7 cellular contexts compared by ENCODE assay signal in the genomic region with DNA sequence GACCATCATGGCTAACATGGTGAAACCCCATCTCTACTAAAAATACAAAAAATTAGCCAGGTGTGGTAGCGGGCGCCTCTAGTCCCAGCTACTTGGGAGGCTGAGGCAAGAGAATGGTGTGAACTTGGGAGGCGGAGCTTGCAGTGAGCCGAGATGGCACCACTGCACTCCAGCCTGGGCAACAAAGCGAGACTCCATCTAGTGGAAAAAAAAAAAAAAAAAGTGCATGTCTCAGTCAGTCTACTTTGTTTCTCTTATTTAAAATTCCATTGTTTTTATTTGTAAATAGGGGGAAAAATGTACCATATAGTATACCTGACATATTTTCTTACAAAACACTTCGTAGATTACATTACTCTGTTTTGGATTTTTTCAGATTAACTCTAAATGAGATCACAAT.
DNase-seq lines count a peak whose midpoint lies in the region; ATAC-seq and TF ChIP-seq lines count a peak whose summit lies in the region.
"Not testable (repeated sequence)": the region's sequence is repeated elsewhere in the genome, so short reads cannot be mapped to it uniquely, and the experiment has no call there.

No MANE protein-coding gene starts in this region.

- not testable (repeated sequence) for H3K56ac ChIP-seq in H9 (ENCODE audit: insufficient read length, low read depth, low read length)

- WGBS in H9 (ENCODE audit: extremely low coverage, insufficient read length, low lambda C conversion rate), result no CpG with 5 or more reads among the region's 6 CpGs

- H4K91ac ChIP-seq in H9 (ENCODE audit: insufficient read length, low read depth, low read length), result not testable (repeated sequence)

- TF ChIP-seq CTCF in H9 (conservative IDR thresholded peaks at IDR 0.05) (peak; percentile 18; the same call in 1 of the 3 replicates), OCI-LY3 (IDR thresholded peaks at IDR 0.05; ENCODE audit: low read depth, low read length) (peak; percentile 8; the same call in 1 of the 2 replicates), foreskin keratinocyte (conservative IDR thresholded peaks at IDR 0.05) (peak; percentile 24)

- not testable (repeated sequence) for H3K9ac ChIP-seq in H9 (ENCODE audit: extremely low read depth, insufficient read length, low read length); OCI-LY3 (ENCODE audit: low read length)

- not testable (repeated sequence) for H2BK5ac ChIP-seq in H9 (ENCODE audit: insufficient read length, low read length)

- H2AK5ac ChIP-seq in H9 (ENCODE audit: insufficient read length, low read length), result not testable (repeated sequence)

- H3K4ac ChIP-seq in H9 (ENCODE audit: low read depth, low read length), result not testable (repeated sequence)

- in situ Hi-C loops in Caki2 (cut with HindIII; ENCODE audit: low pct_unique_long_range_greater_than_20kb, low sequenced_read_pairs), result not testable (repeated sequence)

- H3K4me2 ChIP-seq in H9 (ENCODE audit: insufficient read depth, insufficient read length, low read length); OCI-LY3 (ENCODE audit: low read length): not testable (repeated sequence)

- not testable (repeated sequence) for H3K23me2 ChIP-seq in H9 (ENCODE audit: insufficient read length, low read depth, low read length, poor library complexity, severe bottlenecking)

- not testable (repeated sequence) for H4K5ac ChIP-seq in H9 (ENCODE audit: insufficient read length, low read depth, low read length)

- not testable (repeated sequence) for H3K79me2 ChIP-seq in H9 (ENCODE audit: insufficient read depth, low read length); OCI-LY3 (ENCODE audit: low read length)

- not testable (repeated sequence) for H2BK15ac ChIP-seq in H9 (ENCODE audit: low read depth, low read length)

- not testable (repeated sequence) for H3K9me3 ChIP-seq in H9 (ENCODE audit: control insufficient read depth, low read depth, low read length); OCI-LY3 (ENCODE audit: insufficient read depth, low read length)

- not testable (repeated sequence) for H4K8ac ChIP-seq in H9 (replicated peaks; ENCODE audit: insufficient read length, low read depth, low read length)

- not testable (repeated sequence) for H3K18ac ChIP-seq in H9 (ENCODE audit: insufficient read length, low read depth, low read length)

- H3K27me3 ChIP-seq in H9 (ENCODE audit: insufficient read depth, low read length); OCI-LY3 (ENCODE audit: low read depth, low read length); foreskin keratinocyte: not testable (repeated sequence)

- not testable (repeated sequence) for H3K23ac ChIP-seq in H9 (ENCODE audit: insufficient read length, low read depth, low read length)

- H2BK20ac ChIP-seq in H9 (ENCODE audit: low read depth, low read length, poor library complexity, severe bottlenecking), result not testable (repeated sequence)

- H3K9me3 Mint-ChIP-seq in H9, result peaks cover 8 to 12% of the 10 kb centered on the region in 2 experiments; a peak in 4 of 5 replicates

- H3K27ac Mint-ChIP-seq in H9, result not testable (repeated sequence)

- not testable (repeated sequence) for H3K79me1 ChIP-seq in H9 (ENCODE audit: insufficient read depth, low read depth, low read length, poor library complexity, severe bottlenecking)

- H3T11ph ChIP-seq in H9 (ENCODE audit: low read length), result not testable (repeated sequence)

- not testable (repeated sequence) for H3K4me1 Mint-ChIP-seq in H9

- not testable (repeated sequence) for H2BK120ac ChIP-seq in H9 (ENCODE audit: low read depth, low read length, poor library complexity, severe bottlenecking)

- not testable (repeated sequence) for H2BK12ac ChIP-seq in H9 (ENCODE audit: insufficient read length, low read depth, low read length)

- peak; percentile 4 for DNase-seq in A172 (ENCODE audit: low spot score)
- peak; percentile 3 for DNase-seq in Caki2 (ENCODE audit: low read depth)
- not testable (repeated sequence) for DNase-seq in H9, foreskin keratinocyte
- DNase-seq in HT1080 (ENCODE audit: low read depth), result peak; percentile 4
- DNase-seq in Jurkat, Clone E6-1 (ENCODE audit: low read depth, low spot score), result peak; percentile 10

- H2AFZ ChIP-seq in H9 (ENCODE audit: low read length); OCI-LY3 (ENCODE audit: low read depth, low read length): not testable (repeated sequence)

- ATAC-seq in foreskin keratinocyte, result not testable (repeated sequence)

- not testable (repeated sequence) for H3K4me3 ChIP-seq in Jurkat, Clone E6-1 (ENCODE audit: low read length); OCI-LY3 (ENCODE audit: low read length)

- H3K4me3 Mint-ChIP-seq in H9, result not testable (repeated sequence)

- H3K27ac ChIP-seq in H9 (ENCODE audit: insufficient read length, low read depth, low read length); OCI-LY3 (ENCODE audit: low read length); foreskin keratinocyte: not testable (repeated sequence)

- H4K20me1 ChIP-seq in H9 (ENCODE audit: control insufficient read depth, insufficient read depth, insufficient read length); OCI-LY3 (ENCODE audit: insufficient read depth, low read length): not testable (repeated sequence)

- H3K36me3 Mint-ChIP-seq in H9 (ENCODE audit: insufficient read depth in 1 of 3, low read depth in 3 of 3), result peaks cover 0 to 16% (median 2%) of the 10 kb centered on the region in 3 experiments; a peak in 4 of 7 replicates

- H3K14ac ChIP-seq in H9 (ENCODE audit: insufficient read depth, low read length), result not testable (repeated sequence)

- H3K27me3 Mint-ChIP-seq in H9 (ENCODE audit: low read depth), result not testable (repeated sequence)

- not testable (repeated sequence) for H3K36me3 ChIP-seq in OCI-LY3 (replicated peaks; ENCODE audit: low read depth, low read length)

- not testable (repeated sequence) for H3K4me1 ChIP-seq in H9 (ENCODE audit: insufficient read depth, low read length); OCI-LY3 (ENCODE audit: low read length); foreskin keratinocyte
